ENCODE assay signal across 9 cellular contexts in the genomic region with DNA sequence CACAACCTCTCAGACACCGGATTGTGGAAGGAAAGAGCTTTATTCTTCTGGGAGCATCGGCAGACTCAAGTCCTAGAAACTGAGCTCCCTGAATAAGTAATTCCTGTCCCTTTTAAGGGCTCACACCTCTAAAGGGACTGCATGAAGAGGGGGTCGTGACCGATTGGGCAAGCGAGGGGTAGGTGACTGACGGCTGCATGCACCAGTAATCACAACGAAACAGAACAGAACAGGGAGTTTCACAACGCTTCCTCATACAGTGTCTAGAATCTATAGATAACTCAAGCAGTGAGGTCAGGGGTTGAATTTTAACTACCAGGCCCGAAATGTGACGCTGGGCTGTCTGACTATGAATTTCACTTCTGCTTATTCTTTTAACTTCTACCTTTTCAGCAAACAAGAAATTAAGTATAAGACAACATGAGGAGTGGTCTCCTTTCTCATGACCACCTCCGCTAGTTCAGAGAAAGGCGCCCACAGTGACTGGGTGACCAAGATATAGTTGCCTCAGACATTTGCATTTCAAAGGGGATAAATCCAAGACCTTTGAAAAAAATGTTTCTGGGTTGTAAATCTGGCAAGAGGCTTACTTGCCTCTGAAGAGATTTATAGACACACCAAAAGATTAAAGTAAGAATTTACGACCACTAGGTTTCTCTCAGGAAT.
DNase-seq lines count a peak whose midpoint lies in the region; ATAC-seq lines count a peak whose summit lies in the region.
"Had no signal": no experiment of that assay in that cellular context is flagged by ENCODE, and none has a peak within 500 bp of the region (broad histone marks: within the 10 kb centered on the region; RNA-seq: fewer than 3 reads in every experiment).

No MANE protein-coding gene starts in this region.

- H3K36me3 ChIP-seq in CD8-positive, alpha-beta memory T cell (ENCODE audit: insufficient read depth, low read length): no peaks in the 10 kb centered on the region

- CTCF ChIA-PET in CD8-positive, alpha-beta memory T cell (lab: Charles Lee): no interaction called here

- H3K4me3 Mint-ChIP-seq in T-helper 17 cell: no peak overlapping the region
- H3K4me3 Mint-ChIP-seq in CD8-positive, alpha-beta memory T cell: no peak overlapping the region

- ATAC-seq in GM19438 (IDR thresholded peaks at IDR 0.05; ENCODE audit: low read depth, unreplicated experiment): peak; percentile 88
- peak; percentile 93 for ATAC-seq in HG03108 (IDR thresholded peaks at IDR 0.05; ENCODE audit: unreplicated experiment)
- peak; percentile 75 for ATAC-seq in T-helper 17 cell

- H3K27me3 ChIP-seq in CD8-positive, alpha-beta memory T cell (ENCODE audit: insufficient read depth, low read length, poor library complexity, severe bottlenecking): no peaks in the 10 kb centered on the region

- DNase-seq in C1 segment of cervical spinal cord (lab: John Stamatoyannopoulos, UW) (peak in 10 of 14 donors; percentile 1 to 60 (median 24)), T-helper 17 cell (no peak), NCI-H446 treated with DMSO at 0.1 percent for 48 hours (lab: John Stamatoyannopoulos, UW) (no peak), SK-N-DZ (ENCODE audit: low spot score) (no peak), HT-29 (ENCODE audit: low spot score) (no peak)
- DNase-seq in CD8-positive, alpha-beta memory T cell: no peak
- DNase-seq: activated CD8-positive, alpha-beta memory T cell treated with anti-CD3 and anti-CD28 coated beads, Interleukin-2, amount 50 U/mL, for 4 hours had no signal

- no peaks in the 10 kb centered on the region for H3K9me3 ChIP-seq in T-helper 17 cell (ENCODE audit: control insufficient read depth, low read length, poor library complexity, severe bottlenecking)
- H3K9me3 ChIP-seq in CD8-positive, alpha-beta memory T cell (ENCODE audit: low read length): no peaks in the 10 kb centered on the region

- peaks cover 2% of the 10 kb centered on the region for H3K4me1 Mint-ChIP-seq in T-helper 17 cell
- H3K4me1 Mint-ChIP-seq in CD8-positive, alpha-beta memory T cell: no peaks in the 10 kb centered on the region

- H3K4me1 ChIP-seq in CD8-positive, alpha-beta memory T cell (ENCODE audit: insufficient read depth, low read length): no peaks in the 10 kb centered on the region

- no peak overlapping the region for H3K27ac ChIP-seq in CD8-positive, alpha-beta memory T cell (ENCODE audit: low read depth, low read length)

- H3K27ac Mint-ChIP-seq in T-helper 17 cell: no peak overlapping the region
- no peak overlapping the region for H3K27ac Mint-ChIP-seq in CD8-positive, alpha-beta memory T cell

- H3K27me3 Mint-ChIP-seq in T-helper 17 cell: no peaks in the 10 kb centered on the region
- H3K27me3 Mint-ChIP-seq in CD8-positive, alpha-beta memory T cell: peaks cover 11 to 22% of the 10 kb centered on the region in 2 donors

- peaks cover 2% of the 10 kb centered on the region for H3K36me3 Mint-ChIP-seq in T-helper 17 cell (ENCODE audit: low read depth)
- peaks cover 0 to 20% (median 6%) of the 10 kb centered on the region in 3 donors for H3K36me3 Mint-ChIP-seq in CD8-positive, alpha-beta memory T cell

- H3K4me3 ChIP-seq in CD8-positive, alpha-beta memory T cell (ENCODE audit: low read length): no peak overlapping the region

- H3K9me3 Mint-ChIP-seq in CD8-positive, alpha-beta memory T cell: peaks cover 0 to 20% (median 16%) of the 10 kb centered on the region in 5 donors

- POLR2A ChIA-PET in CD8-positive, alpha-beta memory T cell (lab: Charles Lee): no interaction called here

Comparison
In these comparisons a context has a peak if more than half of its experiments do, and no peak if none do; other contexts are left out.
1. DNase-seq: peak in C1 segment of cervical spinal cord (10 of 14); none in T-helper 17 cell (0 of 3), CD8-positive, alpha-beta memory T cell (0 of 5), NCI-H446 treated with DMSO at 0.1 percent for 48 hours (single experiment), SK-N-DZ (single experiment) and HT-29 (single experiment).
2. Peak in every context shown above with its lines, with median percentiles within 50 percentile points of each other: ATAC-seq.